19 cellular contexts compared by ENCODE assay signal in genomic region chr2:201797175-201797840, GRCh38. TPM values are rescaled to one million over a fixed set of nuclear protein-coding genes. Genes with fewer than 3 reads are reported as not detected.
DNase-seq lines count a peak whose midpoint lies in the region; ATAC-seq, FAIRE-seq and TF ChIP-seq lines count a peak whose summit lies in the region.
"Had no signal": no experiment of that assay in that cellular context is flagged by ENCODE, and none has a peak within 500 bp of the region (broad histone marks: within the 10 kb centered on the region; RNA-seq: fewer than 3 reads in every experiment).

No MANE protein-coding gene starts in this region.

- POLR2A ChIA-PET in AG04449 (lab: Yijun Ruan, JAX), result interaction anchor here (0.9 to 2.1 kb wide), 2 partner anchors 17 to 57 kb away, joined by 3 to 24 read pairs; partner anchors contain the start of gene ALS2

- TF ChIP-seq CTCF in AG04449 (IDR thresholded peaks at IDR 0.05; ENCODE audit: insufficient read depth, low read length, missing control alignments), result no peak
- no peak for TF ChIP-seq CTCF in astrocyte of the spinal cord (IDR thresholded peaks at IDR 0.05; ENCODE audit: low read depth, low read length)
- no peak for TF ChIP-seq CTCF in keratinocyte (optimal IDR thresholded peaks at IDR 0.05 in 1 of 3, IDR thresholded peaks at IDR 0.05 in 1 of 3, conservative IDR thresholded peaks at IDR 0.05 in 1 of 3; ENCODE audit: extremely low read depth in 1 of 3, insufficient read depth in 2 of 3, low read length in 3 of 3)

- peaks cover 21% of the 10 kb centered on the region for H3K4me1 ChIP-seq in keratinocyte (ENCODE audit: control insufficient read depth, extremely low read depth, insufficient read depth, low read length)
- H3K4me1 ChIP-seq in mesendoderm (ENCODE audit: control insufficient read depth, low read depth, low read length), result no peaks in the 10 kb centered on the region
- H3K4me1 ChIP-seq: upper lobe of right lung had no signal

- no peak overlapping the region for H2AK5ac ChIP-seq in mesendoderm (ENCODE audit: low read length)

- in situ Hi-C loops in astrocyte of the spinal cord (cut with HindIII; ENCODE audit: low sequenced_read_pairs), result no loop called here

- peak overlapping the region; percentile 70 for H3K27ac ChIP-seq in keratinocyte (ENCODE audit: control insufficient read depth, insufficient read depth, low read length)
- H3K27ac ChIP-seq in mesendoderm (ENCODE audit: low read depth, low read length), result no peak overlapping the region
- H3K27ac ChIP-seq: BLaER1, cardiac muscle cell, HL-60, upper lobe of right lung had no signal

- no peak overlapping the region for H3K56ac ChIP-seq in mesendoderm (ENCODE audit: low read length)

- no peaks in the 10 kb centered on the region for H3K79me1 ChIP-seq in mesendoderm (ENCODE audit: low read length)

- no peaks in the 10 kb centered on the region for H3K9me3 ChIP-seq in keratinocyte (ENCODE audit: control insufficient read depth, low read depth, low read length)
- H3K9me3 ChIP-seq: BLaER1, upper lobe of right lung had no signal

- peak overlapping the region; percentile 44 for H2AFZ ChIP-seq in keratinocyte (ENCODE audit: control insufficient read depth, low read length)

- H3K79me2 ChIP-seq in keratinocyte (ENCODE audit: control insufficient read depth, insufficient read depth, low read length) (no peaks in the 10 kb centered on the region), mesendoderm (ENCODE audit: control insufficient read depth, insufficient read depth, low read length) (no peaks in the 10 kb centered on the region)

- dilution Hi-C loops in keratinocyte (cut with MboI; ENCODE audit: extremely low pct_ligation_motif_present, low sequenced_read_pairs), result no loop called here

- H4K8ac ChIP-seq in mesendoderm (ENCODE audit: low read depth, low read length), result no peak overlapping the region

- H3K4ac ChIP-seq in mesendoderm (ENCODE audit: low read depth, low read length), result no peak overlapping the region

- H3K4me3 ChIP-seq in AG04449 (ENCODE audit: low read depth, low read length) (no peak overlapping the region), astrocyte of the spinal cord (ENCODE audit: low read depth, low read length) (no peak overlapping the region), keratinocyte (ENCODE audit: control insufficient read depth in 2 of 3, extremely low read depth in 1 of 3, insufficient read depth in 2 of 3, low read depth in 1 of 3, low read length in 3 of 3) (no peak overlapping the region), mesendoderm (ENCODE audit: low read length) (no peak overlapping the region)
- H3K4me3 ChIP-seq: BLaER1, cardiac muscle cell, upper lobe of right lung had no signal

- H2BK120ac ChIP-seq in mesendoderm (ENCODE audit: low read depth, low read length), result no peak overlapping the region

- CTCF ChIA-PET in AG04449 (lab: Yijun Ruan, JAX), result interaction anchor here (0.7 to 5.3 kb wide), 10 partner anchors 17 to 520 kb away, joined by 3 to 59 read pairs (median 4); no protein-coding TSS in a partner anchor

- DNase-seq in AG04449 (ENCODE audit: low read depth, low spot score), result peak; percentile 87
- peak; percentile 76 for DNase-seq in LHCN-M2 (ENCODE audit: low read depth)
- peak; percentile 89 for DNase-seq in astrocyte of the spinal cord (ENCODE audit: low read depth, low spot score)
- no peak for DNase-seq in keratinocyte (ENCODE audit: low read depth, low spot score)
- no peak for DNase-seq in inferior parietal cortex (ENCODE audit: extremely low spot score)
- no peak for DNase-seq in mesendoderm
- DNase-seq in NCI-H524 (lab: John Stamatoyannopoulos, UW), result no peak
- DNase-seq: activated B cell treated with CpG ODN at 0.5 μM for 24 hours; activated T-cell treated with anti-CD3 and anti-CD28 coated beads, Interleukin-2, amount 50 U/mL, for 72 hours; GF-D8; left cardiac atrium; NCI-H1048; NCI-H524 treated with DMSO at 0.1 percent for 48 hours; upper lobe of right lung had no signal

- no peak overlapping the region for H4K5ac ChIP-seq in mesendoderm (ENCODE audit: low read length)

- FAIRE-seq in keratinocyte (lab: Jason Lieb, UNC), result peak; percentile 67

- H3K36me3 ChIP-seq in keratinocyte (ENCODE audit: control insufficient read depth in 2 of 2, extremely low read depth in 1 of 2, insufficient read depth in 2 of 2, low read length in 2 of 2), result no peaks in the 10 kb centered on the region
- H3K36me3 ChIP-seq in mesendoderm (ENCODE audit: control insufficient read depth, insufficient read depth, low read length), result no peaks in the 10 kb centered on the region
- H3K36me3 ChIP-seq: BLaER1, cardiac muscle cell, upper lobe of right lung had no signal

- H3K9ac ChIP-seq in keratinocyte (ENCODE audit: control insufficient read depth, extremely low read depth, insufficient read depth, low read length) (no peak overlapping the region), mesendoderm (ENCODE audit: low read length) (no peak overlapping the region)
- H3K9ac ChIP-seq: BLaER1 had no signal

- no peak overlapping the region for H3K18ac ChIP-seq in mesendoderm (ENCODE audit: low read length)

- WGBS in mesendoderm (ENCODE audit: extremely low coverage, insufficient coverage, low lambda C conversion rate), result no CpG with 5 or more reads among the region's 5 CpGs

- no peak overlapping the region for H3K23ac ChIP-seq in mesendoderm (ENCODE audit: low read length)

- no peak for ATAC-seq in activated CD4-positive, CD25-positive, alpha-beta regulatory T cell treated with anti-CD3 and anti-CD28 coated beads, Interleukin-2, amount 50 U/mL, for 24 hours
- ATAC-seq: activated T-cell treated with anti-CD3 and anti-CD28 coated beads, Interleukin-2, amount 50 U/mL, for 72 hours; left cardiac atrium; upper lobe of right lung had no signal

- H3K4me2 ChIP-seq in keratinocyte (ENCODE audit: control insufficient read depth, extremely low read depth, insufficient read depth, low read depth, low read length) (peak overlapping the region; percentile 57), mesendoderm (ENCODE audit: low read length) (no peak overlapping the region)
- H3K4me2 ChIP-seq: BLaER1 had no signal

- no peaks in the 10 kb centered on the region for H3K27me3 ChIP-seq in keratinocyte (ENCODE audit: control insufficient read depth, extremely low read depth, insufficient read depth, low read length)
- no peaks in the 10 kb centered on the region for H3K27me3 ChIP-seq in mesendoderm (ENCODE audit: insufficient read depth, low read length, poor library complexity)
- H3K27me3 ChIP-seq: BLaER1, cardiac muscle cell, upper lobe of right lung had no signal

- H4K20me1 ChIP-seq in keratinocyte (ENCODE audit: control insufficient read depth, extremely low read depth, insufficient read depth, low read length), result no peaks in the 10 kb centered on the region
- H4K20me1 ChIP-seq: BLaER1 had no signal

- H2BK5ac ChIP-seq in mesendoderm (ENCODE audit: low read length), result no peak overlapping the region

- no peaks in the 10 kb centered on the region for H3K9me1 ChIP-seq in keratinocyte (ENCODE audit: control insufficient read depth, extremely low read depth, insufficient read depth, low read length)

- H2BK15ac ChIP-seq in mesendoderm (replicated peaks; ENCODE audit: low read depth), result no peak overlapping the region

RNA-seq across cellular contexts. Expression of gene CDK15, which starts 9.0 kb away (rescaled TPM):
- total RNA-seq in LHCN-M2 (2014; rRNA removed), result 45.2 and 47.9 TPM in 2 replicates
- polyA plus RNA-seq in LHCN-M2 (2012), result 25.9 TPM
- 0.35 to 1.4 TPM (median 0.96 TPM) in 3 replicates for polyA plus RNA-seq in keratinocyte
- polyA plus RNA-seq in keratinocyte (2011; ENCODE audit: low read depth), result not detected
- 0.53 and 1.6 TPM in 2 replicates for polyA plus RNA-seq in keratinocyte (2011; cell fraction: cytosol; rRNA removed)
- 1.2 and 1.4 TPM in 2 replicates for polyA plus RNA-seq in keratinocyte (2011; cell fraction: nucleus; rRNA removed)
- polyA plus RNA-seq in keratinocyte (2012; ENCODE audit: low replicate concordance), result 0.49 TPM in 1 of 2 replicates, not detected in the other
- polyA minus RNA-seq in keratinocyte, result 0.48 to 0.86 TPM in 2 of 3 replicates, not detected in the other
- polyA minus RNA-seq in keratinocyte (2011; cell fraction: cytosol; rRNA and poly(A)+ RNA removed), result not detected
- polyA minus RNA-seq in keratinocyte (2011; cell fraction: nucleus; rRNA and poly(A)+ RNA removed), result 0.84 and 1.8 TPM in 2 replicates
- polyA plus RNA-seq in mesendoderm (2013, experiment 1 of 2), result 0.04 TPM
- 0.07 TPM for polyA plus RNA-seq in mesendoderm (2013, experiment 2 of 2)
- total RNA-seq: activated B cell treated with CpG ODN at 0.5 μM for 24 hours; activated T-cell treated with anti-CD3 and anti-CD28 coated beads, Interleukin-2, amount 50 U/mL, for 72 hours; cardiac muscle cell; neural crest cell had no signal
- polyA plus RNA-seq: cardiac muscle cell had no signal

RNA-seq across cellular contexts. Expression of gene ALS2, which starts 16.6 kb away (rescaled TPM):
- 24.0 and 25.8 TPM in 2 replicates for total RNA-seq in LHCN-M2 (2014; rRNA removed)
- polyA plus RNA-seq in LHCN-M2 (2012), result 14.0 TPM
- polyA plus RNA-seq in keratinocyte, result 21.3 to 25.8 TPM (median 23.4 TPM) in 3 replicates
- polyA plus RNA-seq in keratinocyte (2011; ENCODE audit: low read depth), result 13.1 TPM
- polyA plus RNA-seq in keratinocyte (2011; cell fraction: cytosol; rRNA removed), result 13.3 and 20.6 TPM in 2 replicates
- 39.2 and 42.3 TPM in 2 replicates for polyA plus RNA-seq in keratinocyte (2011; cell fraction: nucleus; rRNA removed)
- 7.5 and 19.9 TPM in 2 replicates for polyA plus RNA-seq in keratinocyte (2012; ENCODE audit: low replicate concordance)
- polyA minus RNA-seq in keratinocyte, result 20.3 to 44.0 TPM (median 39.9 TPM) in 3 replicates
- 16.1 TPM for polyA minus RNA-seq in keratinocyte (2011; cell fraction: cytosol; rRNA and poly(A)+ RNA removed)
- 34.5 and 72.0 TPM in 2 replicates for polyA minus RNA-seq in keratinocyte (2011; cell fraction: nucleus; rRNA and poly(A)+ RNA removed)
- 20.7 TPM for polyA plus RNA-seq in mesendoderm (2013, experiment 1 of 2)
- polyA plus RNA-seq in mesendoderm (2013, experiment 2 of 2), result 20.9 TPM

Comparison
In these comparisons a context has a peak if more than half of its experiments do, and no peak if none do; other contexts are left out.
1. DNase-seq: peak in AG04449 (single experiment), LHCN-M2 (single experiment) and astrocyte of the spinal cord (single experiment); none in keratinocyte (single experiment), inferior parietal cortex (single experiment), mesendoderm (single experiment) and NCI-H524 (0 of 2).